In genomic region chr1:114510235-114511047, GRCh38 we compare ENCODE assay signal across 1 cellular context.
TF ChIP-seq lines count a peak whose summit lies in the region.

No MANE protein-coding gene starts in this region.

TF ChIP-seq in WTC11, 78 proteins besides CTCF, POLR2A, EP300 and RAD21 (continued from another document):
- TF ChIP-seq NFE2L1 (CRISPR knock-in tag; IDR thresholded peaks at IDR 0.05) = peak; percentile 53; the same call in 1 of the 2 replicates
- TF ChIP-seq ATF1 (CRISPR knock-in tag; IDR thresholded peaks at IDR 0.05) = no peak
- peak; percentile 20; the same call in 1 of the 2 replicates for TF ChIP-seq TCF7 (CRISPR knock-in tag; IDR thresholded peaks at IDR 0.05; ENCODE audit: low read depth)
- no peak for TF ChIP-seq RELA (CRISPR knock-in tag; IDR thresholded peaks at IDR 0.05; ENCODE audit: borderline replicate concordance)
- peak; percentile 53; the same call in 1 of the 2 replicates for TF ChIP-seq FOXK1 (CRISPR knock-in tag; IDR thresholded peaks at IDR 0.05)
- peak; percentile 39; the same call in 1 of the 2 replicates for TF ChIP-seq MAX (CRISPR knock-in tag; IDR thresholded peaks at IDR 0.05)
